Comparison of ENCODE assay signal across 9 cellular contexts in genomic region chr18:14948163-14948540, GRCh38.
"Had no signal": no experiment of that assay in that cellular context is flagged by ENCODE, and none has a peak within 500 bp of the region (broad histone marks: within the 10 kb centered on the region; RNA-seq: fewer than 3 reads in every experiment).

No MANE protein-coding gene starts in this region.

- H3K36me3 ChIP-seq: HAP-1 had no signal

- H3K4me1 Mint-ChIP-seq: IgD-negative memory B cell had no signal

- H3K9me3 ChIP-seq: HAP-1 had no signal

- H2AFZ ChIP-seq: GM23248 had no signal

- H3K27ac Mint-ChIP-seq: HFFc6, IgD-negative memory B cell had no signal

- H3K4me1 ChIP-seq: HAP-1 had no signal

- H3K4me3 Mint-ChIP-seq: HFFc6, IgD-negative memory B cell had no signal

- H3K4me3 ChIP-seq: GM23248, HAP-1 had no signal

- ATAC-seq: HCT116, HepG2 had no signal

- H3K9ac ChIP-seq: GM23248 had no signal

- H3K27me3 Mint-ChIP-seq: IgD-negative memory B cell had no signal

- H3K27ac ChIP-seq: GM23248, HL-60 had no signal

- DNase-seq: GM23248, GOT3, H7, HFFc6 had no signal

- H3K36me3 Mint-ChIP-seq: IgD-negative memory B cell had no signal
